Comparison of ENCODE assay signal across 9 cellular contexts in the genomic region with DNA sequence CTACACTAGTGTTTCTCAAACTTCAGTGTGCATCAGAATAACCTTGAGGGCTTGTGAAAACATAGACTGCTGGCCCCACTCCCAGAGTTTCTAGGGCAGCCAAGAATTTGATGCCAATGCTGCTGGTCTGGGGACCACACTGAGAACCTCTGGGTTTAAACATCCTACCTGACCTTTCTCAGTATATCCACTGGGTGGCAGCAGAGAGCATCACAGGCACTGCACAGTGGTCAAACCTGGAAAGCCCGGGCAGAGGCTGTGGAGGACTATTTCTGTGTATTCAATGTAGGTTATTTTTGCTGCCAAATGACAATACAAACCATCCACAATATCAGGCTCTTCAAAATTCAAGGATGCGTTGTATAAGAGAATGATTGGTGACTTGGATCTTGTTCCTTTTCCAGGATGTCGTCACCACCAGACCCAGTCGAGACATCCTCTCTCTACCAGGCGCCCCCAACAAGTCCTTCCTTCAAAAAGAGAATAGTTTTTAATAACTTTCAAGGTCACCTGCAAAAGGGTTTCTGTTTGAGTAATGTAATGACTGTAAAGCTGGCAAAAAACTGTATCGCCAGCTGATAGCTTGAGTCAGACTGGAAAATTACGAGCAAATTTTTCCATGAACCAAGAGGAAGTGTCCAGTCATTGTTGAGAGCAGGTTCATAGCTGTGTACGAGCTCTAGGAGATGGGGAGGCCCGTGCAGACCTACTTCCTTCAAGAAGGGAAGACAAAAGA. TPM values are rescaled to one million over a fixed set of nuclear protein-coding genes. Genes with fewer than 3 reads are reported as not detected.
DNase-seq lines count a peak whose midpoint lies in the region; ATAC-seq, FAIRE-seq and TF ChIP-seq lines count a peak whose summit lies in the region.
"Had no signal": no experiment of that assay in that cellular context is flagged by ENCODE, and none has a peak within 500 bp of the region (broad histone marks: within the 10 kb centered on the region; RNA-seq: fewer than 3 reads in every experiment).

No MANE protein-coding gene starts in this region.

- peaks cover 9 to 27% (median 12%) of the 10 kb centered on the region in 3 donors for H3K27me3 Mint-ChIP-seq in CD14-positive monocyte (ENCODE audit: low read depth in 3 of 3)

- peak overlapping the region; percentile 53 to 87 for H3K4me3 Mint-ChIP-seq in CD14-positive monocyte

- no peak overlapping the region for H3K27ac ChIP-seq in colonic mucosa
- H3K27ac ChIP-seq: SK-N-MC had no signal

- TF ChIP-seq POLR2A in lower leg skin (IDR thresholded peaks at IDR 0.05) = no peak

- H3K4me1 ChIP-seq in colonic mucosa = peaks cover 3% of the 10 kb centered on the region

- H3K9me3 ChIP-seq in colonic mucosa = no peaks in the 10 kb centered on the region

- peaks cover 0 to 2% (median 0%) of the 10 kb centered on the region in 7 donors for H3K9me3 Mint-ChIP-seq in CD14-positive monocyte

- no peak overlapping the region for H3K4me3 ChIP-seq in colonic mucosa
- no peak overlapping the region for H3K4me3 ChIP-seq in lower leg skin (ENCODE audit: low read depth, poor library complexity, severe bottlenecking)
- H3K4me3 ChIP-seq: SK-N-MC had no signal

- TF ChIP-seq CTCF in CD14-positive monocyte (IDR thresholded peaks at IDR 0.05) (peak; percentile 79), colonic mucosa (IDR thresholded peaks at IDR 0.05) (peak; percentile 90), lower leg skin (IDR thresholded peaks at IDR 0.05) (peak in 1 of 3 donors; percentile 79)

- peak; percentile 69 for ATAC-seq in HG03342 (IDR thresholded peaks at IDR 0.05; ENCODE audit: unreplicated experiment)

- intact Hi-C loops in CD14-positive monocyte (cut with micrococcal nuclease) = no loop called here
- intact Hi-C loops in colonic mucosa (cut with DNase I) = loop anchor here (2.0 kb wide), 1 partner anchor 50 kb away; no protein-coding TSS in a partner anchor
- intact Hi-C loops in lower leg skin (cut with DNase I; ENCODE audit: low total_unique reads) = no loop called here

- peak overlapping the region in 4 of 7 donors; percentile 35 to 86 (median 65) for H3K27ac Mint-ChIP-seq in CD14-positive monocyte

- 36% methylated on average over 9 of the region's 9 CpGs for WGBS in lower leg skin, 2 donors

- peaks cover 32% of the 10 kb centered on the region for H3K4me1 Mint-ChIP-seq in CD14-positive monocyte

- H3K27me3 ChIP-seq in colonic mucosa = no peaks in the 10 kb centered on the region

- DNase-seq in CD14-positive monocyte (ENCODE audit: low spot score) (peak; percentile 62), GM19239 (ENCODE audit: insufficient read length, low spot score) (peak; percentile 41), NCI-H510A treated with DMSO at 0.1 percent for 48 hours (lab: John Stamatoyannopoulos, UW) (peak; percentile 60), colonic mucosa (peak; percentile 87), lower leg skin (ENCODE audit: low spot score in 2 of 2) (peak; percentile 58 to 90)
- DNase-seq in activated CD4-positive, alpha-beta T cell treated with anti-CD3 and anti-CD28 coated beads for 48 hours = peak; percentile 75
- DNase-seq in stimulated activated CD8-positive, alpha-beta memory T cell treated with anti-CD3 and anti-CD28 coated beads, Interleukin-12 subunit alpha, Interleukin-12 subunit beta, amount 100 ng/mL, for 1 hour (ENCODE audit: low read depth) = peak; percentile 44

- peak; percentile 96 for FAIRE-seq in GM19239 (lab: Jason Lieb, UNC)

- H3K9ac ChIP-seq in colonic mucosa (ENCODE audit: low read depth in 2 of 2, low read length in 2 of 2) = no peak overlapping the region

- no peaks in the 10 kb centered on the region for H3K36me3 Mint-ChIP-seq in CD14-positive monocyte

- no peaks in the 10 kb centered on the region for H3K36me3 ChIP-seq in colonic mucosa

RNA-seq across cellular contexts. Expression of a gene that starts 30.6 kb away (rescaled TPM):
- polyA plus RNA-seq in CD14-positive monocyte = under 1 TPM; 0.12 to 0.13 TPM
- total RNA-seq in colonic mucosa (10 to 100 TPM; 11.7 to 12.2 TPM), lower leg skin (10 to 100 TPM in 3 of 4 donors, 1 to 10 TPM in 1; 7.7 to 21.4 (median 19.4) TPM)
